Comparison of ENCODE assay signal across 9 cellular contexts in the genomic region with DNA sequence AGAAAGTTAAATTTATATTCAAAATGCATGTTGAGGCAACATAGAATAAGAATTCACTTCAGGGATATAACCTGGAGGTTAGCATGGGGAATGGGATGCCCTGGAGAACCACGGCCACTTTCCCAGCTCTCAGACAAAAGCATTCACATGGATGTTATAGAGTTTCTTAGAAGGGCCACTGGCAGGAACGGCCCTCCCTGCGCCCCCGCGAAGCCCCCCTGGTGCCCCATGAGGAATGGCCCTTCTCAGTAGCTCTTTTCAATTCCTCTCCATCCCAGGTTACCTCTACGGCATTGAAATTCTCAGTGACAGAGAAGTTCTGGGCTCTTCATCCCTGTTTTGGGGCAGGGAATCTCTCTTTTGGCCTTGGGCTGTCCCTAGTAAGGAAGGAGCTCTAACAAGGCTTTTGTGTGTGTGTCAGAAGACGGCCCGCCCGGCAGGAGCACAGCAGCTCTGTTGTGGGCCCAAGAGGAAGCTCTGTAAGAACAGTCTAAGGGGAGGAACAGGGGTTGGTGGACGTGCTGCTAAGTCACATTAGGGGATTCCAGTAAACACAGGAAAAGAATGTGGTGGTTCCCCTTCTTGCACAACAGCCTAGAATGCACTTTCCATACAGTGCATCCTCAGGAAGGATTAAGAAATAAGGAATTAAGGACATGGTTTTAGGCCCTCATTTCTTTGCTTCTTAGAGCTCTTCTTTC.
DNase-seq lines count a peak whose midpoint lies in the region; ATAC-seq and TF ChIP-seq lines count a peak whose summit lies in the region.
"Had no signal": no experiment of that assay in that cellular context is flagged by ENCODE, and none has a peak within 500 bp of the region (broad histone marks: within the 10 kb centered on the region; RNA-seq: fewer than 3 reads in every experiment).

No MANE protein-coding gene starts in this region.

- peaks cover 24% of the 10 kb centered on the region for H3K4me1 Mint-ChIP-seq in stimulated activated memory B cell treated with anti-CD40 and anti-IgM and Interleukin-4, amounts not matched to agents 10 μg/mL and 1 μg/mL and 100 μg/mL, for 72 hours
- H3K4me1 Mint-ChIP-seq in progenitor cell of endocrine pancreas (ENCODE audit: low read depth) (peaks cover 7% of the 10 kb centered on the region), neural progenitor cell (peaks cover 19% of the 10 kb centered on the region)

- no peak overlapping the region for H2AFZ ChIP-seq in neural progenitor cell (replicated peaks)

- H3K4me3 Mint-ChIP-seq in stimulated activated memory B cell treated with anti-CD40 and anti-IgM and Interleukin-4, amounts not matched to agents 10 μg/mL and 1 μg/mL and 100 μg/mL, for 72 hours = no peak overlapping the region
- H3K4me3 Mint-ChIP-seq in progenitor cell of endocrine pancreas (ENCODE audit: low read depth) (no peak overlapping the region), neural progenitor cell (no peak overlapping the region)

- no peaks in the 10 kb centered on the region for H3K27me3 Mint-ChIP-seq in stimulated activated memory B cell treated with anti-CD40 and anti-IgM and Interleukin-4, amounts not matched to agents 10 μg/mL and 1 μg/mL and 100 μg/mL, for 72 hours
- H3K27me3 Mint-ChIP-seq in progenitor cell of endocrine pancreas (peaks cover under 1% of the 10 kb centered on the region), neural progenitor cell (ENCODE audit: insufficient read depth, low read depth) (peaks cover 8% of the 10 kb centered on the region)

- H3K9ac ChIP-seq in neural progenitor cell = no peak overlapping the region

- no peaks in the 10 kb centered on the region for H4K20me1 ChIP-seq in neural progenitor cell (ENCODE audit: low read depth)

- H3K27ac Mint-ChIP-seq in stimulated activated memory B cell treated with anti-CD40 and anti-IgM and Interleukin-4, amounts not matched to agents 10 μg/mL and 1 μg/mL and 100 μg/mL, for 72 hours = peak overlapping the region; percentile 71
- H3K27ac Mint-ChIP-seq in progenitor cell of endocrine pancreas = no peak overlapping the region
- no peak overlapping the region for H3K27ac Mint-ChIP-seq in neural progenitor cell

- TF ChIP-seq CTCF in adrenal gland (IDR thresholded peaks at IDR 0.05) = no peak
- TF ChIP-seq CTCF in progenitor cell of endocrine pancreas (IDR thresholded peaks at IDR 0.05; ENCODE audit: unreplicated experiment) = no peak
- no peak for TF ChIP-seq CTCF in neural progenitor cell (IDR thresholded peaks at IDR 0.05)

- WGBS in adrenal gland, 4 donors = 73 to 81% (median 79%) methylated on average over 4 to 10 of the region's 10 CpGs
- WGBS in right cardiac atrium = 74% methylated on average over 10 of the region's 10 CpGs

- H3K9me3 ChIP-seq in adrenal gland (replicated peaks in 1 of 3) = no peaks in the 10 kb centered on the region
- no peaks in the 10 kb centered on the region for H3K9me3 ChIP-seq in right cardiac atrium (ENCODE audit: control insufficient read depth, low read length)
- H3K9me3 ChIP-seq in neural progenitor cell (ENCODE audit: low read depth) = no peaks in the 10 kb centered on the region

- H3K27me3 ChIP-seq in adrenal gland (no peaks in the 10 kb centered on the region), right cardiac atrium (ENCODE audit: control insufficient read depth, insufficient read depth) (no peaks in the 10 kb centered on the region), neural progenitor cell (no peaks in the 10 kb centered on the region)

- no peak overlapping the region for H3K4me2 ChIP-seq in neural progenitor cell

- no peak for TF ChIP-seq POLR2A in adrenal gland (IDR thresholded peaks at IDR 0.05)

- no peaks in the 10 kb centered on the region for H3K9me3 Mint-ChIP-seq in stimulated activated memory B cell treated with anti-CD40 and anti-IgM and Interleukin-4, amounts not matched to agents 10 μg/mL and 1 μg/mL and 100 μg/mL, for 72 hours
- H3K9me3 Mint-ChIP-seq in progenitor cell of endocrine pancreas (ENCODE audit: low read depth) = no peaks in the 10 kb centered on the region
- no peaks in the 10 kb centered on the region for H3K9me3 Mint-ChIP-seq in neural progenitor cell

- peak; percentile 27 to 65 (median 52) for DNase-seq in adrenal gland
- peak; percentile 44 to 83 (median 73) for DNase-seq in right cardiac atrium
- no peak for DNase-seq in progenitor cell of endocrine pancreas (ENCODE audit: low spot score, unreplicated experiment)
- DNase-seq in cortex of kidney (lab: John Stamatoyannopoulos, UW) = no peak
- no peak for DNase-seq in neural progenitor cell (ENCODE audit: low spot score)
- DNase-seq: SIG-M5 had no signal

- H3K4me1 ChIP-seq in adrenal gland (replicated peaks in 1 of 2) (no peaks in the 10 kb centered on the region), right cardiac atrium (ENCODE audit: control insufficient read depth, insufficient read depth, low read length) (peaks cover 3% of the 10 kb centered on the region), neural progenitor cell (no peaks in the 10 kb centered on the region)

- H3K4me3 ChIP-seq in adrenal gland (no peak overlapping the region), right cardiac atrium (ENCODE audit: low read length) (no peak overlapping the region), neural progenitor cell (no peak overlapping the region)

- ATAC-seq in GM21447 (IDR thresholded peaks at IDR 0.05; ENCODE audit: unreplicated experiment) (peak; percentile 46), right cardiac atrium (peak; percentile 58 to 75), HG02938 (IDR thresholded peaks at IDR 0.05; ENCODE audit: unreplicated experiment) (no peak)
- peak; percentile 71 for ATAC-seq in stimulated activated memory B cell treated with anti-CD40 and anti-IgM and Interleukin-4, amounts not matched to agents 10 μg/mL and 1 μg/mL and 100 μg/mL, for 72 hours

- H3F3A ChIP-seq in neural progenitor cell (ENCODE audit: low read depth) = no peaks in the 10 kb centered on the region

- H3K36me3 ChIP-seq in adrenal gland (replicated peaks in 1 of 2) (no peaks in the 10 kb centered on the region), neural progenitor cell (no peaks in the 10 kb centered on the region)

- H3K27ac ChIP-seq in adrenal gland (peak overlapping the region in 1 of 5 donors; percentile 35), right cardiac atrium (ENCODE audit: low read length) (no peak overlapping the region), neural progenitor cell (no peak overlapping the region)

- intact Hi-C loops in adrenal gland (cut with DNase I) = loop anchor here in 1 of 2 donors (5.0 kb wide), 1 partner anchor 174 kb away; no protein-coding TSS in a partner anchor
- intact Hi-C loops in right cardiac atrium (cut with DNase I) = loop anchor here in 2 of 4 donors (2.0 to 5.0 kb wide), 2 partner anchors 174 to 177 kb away; no protein-coding TSS in a partner anchor

- H3K79me2 ChIP-seq in neural progenitor cell (ENCODE audit: low read depth) = no peaks in the 10 kb centered on the region

- H3K36me3 Mint-ChIP-seq in stimulated activated memory B cell treated with anti-CD40 and anti-IgM and Interleukin-4, amounts not matched to agents 10 μg/mL and 1 μg/mL and 100 μg/mL, for 72 hours = no peaks in the 10 kb centered on the region
- H3K36me3 Mint-ChIP-seq in progenitor cell of endocrine pancreas (ENCODE audit: insufficient read depth) (no peaks in the 10 kb centered on the region), neural progenitor cell (no peaks in the 10 kb centered on the region)

Comparison
In these comparisons a context has a peak if more than half of its experiments do, and no peak if none do; other contexts are left out.
1. DNase-seq: peak in adrenal gland (7 of 7) and right cardiac atrium (3 of 3); none in progenitor cell of endocrine pancreas (single experiment), cortex of kidney (single experiment) and neural progenitor cell (single experiment).